In the genomic region with DNA sequence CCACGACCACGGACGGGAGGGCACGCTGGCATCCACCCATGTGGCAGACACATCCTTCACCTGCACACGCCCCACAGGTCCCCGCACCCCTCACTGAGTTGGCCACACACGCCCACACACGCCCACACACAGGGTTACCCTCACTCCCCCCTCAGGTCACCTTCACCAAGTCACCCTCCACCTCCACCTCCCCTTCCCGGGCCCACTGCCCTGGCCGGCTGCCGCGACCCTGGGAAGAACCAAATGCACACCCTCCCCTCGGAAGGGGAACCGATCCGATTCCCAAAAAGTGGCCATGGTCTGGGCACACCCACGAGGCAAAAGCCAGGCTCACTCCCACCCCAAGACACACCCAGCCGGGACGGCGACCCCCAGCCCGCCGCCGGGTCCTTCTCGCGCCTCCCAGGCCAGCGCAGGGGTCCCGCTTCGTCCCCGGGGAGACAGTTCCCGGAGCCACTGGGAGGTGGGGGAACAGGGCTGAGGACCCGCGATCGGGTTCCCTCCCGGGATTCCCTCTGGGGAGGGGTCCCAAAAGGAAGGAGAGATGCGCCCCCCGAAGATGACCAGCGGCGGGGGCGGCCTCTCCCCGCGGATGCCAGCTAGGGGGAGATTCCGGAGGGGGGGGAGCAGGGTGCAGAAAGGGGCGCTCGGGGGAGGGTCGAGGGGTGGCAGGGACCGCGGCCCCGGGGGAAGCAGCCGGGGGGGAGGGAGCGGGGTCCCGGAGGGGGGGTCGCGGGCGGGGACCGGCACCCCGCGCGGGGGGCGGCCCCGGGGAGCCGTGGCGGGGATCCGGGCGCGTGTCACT, we compare ENCODE assay signal across 1 cellular context.
TF ChIP-seq lines count a peak whose summit lies in the region.

No MANE protein-coding gene starts in this region.

TF ChIP-seq in HEK293, 187 proteins besides CTCF, POLR2A, EP300 and RAD21 (continued from another document):
- TF ChIP-seq, protein P1, sequence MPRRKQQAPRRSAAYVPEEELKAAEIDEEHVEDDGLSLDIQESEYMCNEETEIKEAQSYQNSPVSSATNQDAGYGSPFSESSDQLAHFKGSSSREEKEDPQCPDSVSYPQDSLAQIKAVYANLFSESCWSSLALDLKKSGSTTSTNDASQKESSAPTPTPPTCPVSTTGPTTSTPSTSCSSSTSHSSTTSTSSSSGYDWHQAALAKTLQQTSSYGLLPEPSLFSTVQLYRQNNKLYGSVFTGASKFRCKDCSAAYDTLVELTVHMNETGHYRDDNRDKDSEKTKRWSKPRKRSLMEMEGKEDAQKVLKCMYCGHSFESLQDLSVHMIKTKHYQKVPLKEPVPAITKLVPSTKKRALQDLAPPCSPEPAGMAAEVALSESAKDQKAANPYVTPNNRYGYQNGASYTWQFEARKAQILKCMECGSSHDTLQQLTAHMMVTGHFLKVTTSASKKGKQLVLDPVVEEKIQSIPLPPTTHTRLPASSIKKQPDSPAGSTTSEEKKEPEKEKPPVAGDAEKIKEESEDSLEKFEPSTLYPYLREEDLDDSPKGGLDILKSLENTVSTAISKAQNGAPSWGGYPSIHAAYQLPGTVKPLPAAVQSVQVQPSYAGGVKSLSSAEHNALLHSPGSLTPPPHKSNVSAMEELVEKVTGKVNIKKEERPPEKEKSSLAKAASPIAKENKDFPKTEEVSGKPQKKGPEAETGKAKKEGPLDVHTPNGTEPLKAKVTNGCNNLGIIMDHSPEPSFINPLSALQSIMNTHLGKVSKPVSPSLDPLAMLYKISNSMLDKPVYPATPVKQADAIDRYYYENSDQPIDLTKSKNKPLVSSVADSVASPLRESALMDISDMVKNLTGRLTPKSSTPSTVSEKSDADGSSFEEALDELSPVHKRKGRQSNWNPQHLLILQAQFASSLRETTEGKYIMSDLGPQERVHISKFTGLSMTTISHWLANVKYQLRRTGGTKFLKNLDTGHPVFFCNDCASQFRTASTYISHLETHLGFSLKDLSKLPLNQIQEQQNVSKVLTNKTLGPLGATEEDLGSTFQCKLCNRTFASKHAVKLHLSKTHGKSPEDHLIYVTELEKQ (tag by site-specific recombination; IDR thresholded peaks at IDR 0.05; ENCODE audit: borderline replicate concordance) = no peak
- TF ChIP-seq KLF1 (tag by site-specific recombination; IDR thresholded peaks at IDR 0.05) (peak; percentile 98), BCL11B (tag by site-specific recombination; IDR thresholded peaks at IDR 0.05; ENCODE audit: low read depth) (peak; percentile 83; the same call in 1 of the 2 replicates), ZNF223 (tag by site-specific recombination; IDR thresholded peaks at IDR 0.05) (peak; percentile 10; the same call in 1 of the 2 replicates), ZXDB (tag by site-specific recombination; IDR thresholded peaks at IDR 0.05) (no peak), ZNF140 (tag by site-specific recombination; IDR thresholded peaks at IDR 0.05) (no peak), KLF9 (tag by site-specific recombination; IDR thresholded peaks at IDR 0.05; ENCODE audit: low read depth) (peak; percentile 96), PRDM1 (tag by site-specific recombination; IDR thresholded peaks at IDR 0.05) (no peak), ZNF211 (tag by site-specific recombination; IDR thresholded peaks at IDR 0.05; ENCODE audit: low read depth) (no peak), ZNF785 (tag by site-specific recombination; IDR thresholded peaks at IDR 0.05) (no peak), ZNF214 (tag by site-specific recombination; IDR thresholded peaks at IDR 0.05; ENCODE audit: borderline replicate concordance) (no peak), ZBTB8A (tag by site-specific recombination; IDR thresholded peaks at IDR 0.05) (peak; percentile 39; the same call in 1 of the 2 replicates), SCRT2 (tag by site-specific recombination; IDR thresholded peaks at IDR 0.05) (no peak), ZNF404 (tag by site-specific recombination; IDR thresholded peaks at IDR 0.05) (no peak), SCRT1 (tag by site-specific recombination; IDR thresholded peaks at IDR 0.05; ENCODE audit: borderline replicate concordance) (no peak), GLIS1 (tag by site-specific recombination; IDR thresholded peaks at IDR 0.05) (peak; percentile 34; the same call in 1 of the 2 replicates), ZNF560 (tag by site-specific recombination; IDR thresholded peaks at IDR 0.05; ENCODE audit: borderline replicate concordance) (no peak), KLF8 (tag by site-specific recombination; IDR thresholded peaks at IDR 0.05) (peak; percentile 44; the same call in 1 of the 2 replicates), ZBTB48 (tag by site-specific recombination; IDR thresholded peaks at IDR 0.05) (0 out of 2 replicates have a peak, but pooled peaks have one; percentile 37), ZNF24 (tag by site-specific recombination; IDR thresholded peaks at IDR 0.05) (no peak), MYNN (tag by site-specific recombination; IDR thresholded peaks at IDR 0.05; ENCODE audit: borderline replicate concordance) (no peak), ZNF10 (tag by site-specific recombination; IDR thresholded peaks at IDR 0.05) (no peak), ZNF341 (tag by site-specific recombination; IDR thresholded peaks at IDR 0.05; ENCODE audit: low read depth) (no peak), GLI4 (tag by site-specific recombination; IDR thresholded peaks at IDR 0.05) (no peak)
- TF ChIP-seq, protein P2, sequence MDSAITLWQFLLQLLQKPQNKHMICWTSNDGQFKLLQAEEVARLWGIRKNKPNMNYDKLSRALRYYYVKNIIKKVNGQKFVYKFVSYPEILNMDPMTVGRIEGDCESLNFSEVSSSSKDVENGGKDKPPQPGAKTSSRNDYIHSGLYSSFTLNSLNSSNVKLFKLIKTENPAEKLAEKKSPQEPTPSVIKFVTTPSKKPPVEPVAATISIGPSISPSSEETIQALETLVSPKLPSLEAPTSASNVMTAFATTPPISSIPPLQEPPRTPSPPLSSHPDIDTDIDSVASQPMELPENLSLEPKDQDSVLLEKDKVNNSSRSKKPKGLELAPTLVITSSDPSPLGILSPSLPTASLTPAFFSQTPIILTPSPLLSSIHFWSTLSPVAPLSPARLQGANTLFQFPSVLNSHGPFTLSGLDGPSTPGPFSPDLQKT (IDR thresholded peaks at IDR 0.05; ENCODE audit: borderline replicate concordance, low read depth, low read length) = no peak
- TF ChIP-seq, protein P3, sequence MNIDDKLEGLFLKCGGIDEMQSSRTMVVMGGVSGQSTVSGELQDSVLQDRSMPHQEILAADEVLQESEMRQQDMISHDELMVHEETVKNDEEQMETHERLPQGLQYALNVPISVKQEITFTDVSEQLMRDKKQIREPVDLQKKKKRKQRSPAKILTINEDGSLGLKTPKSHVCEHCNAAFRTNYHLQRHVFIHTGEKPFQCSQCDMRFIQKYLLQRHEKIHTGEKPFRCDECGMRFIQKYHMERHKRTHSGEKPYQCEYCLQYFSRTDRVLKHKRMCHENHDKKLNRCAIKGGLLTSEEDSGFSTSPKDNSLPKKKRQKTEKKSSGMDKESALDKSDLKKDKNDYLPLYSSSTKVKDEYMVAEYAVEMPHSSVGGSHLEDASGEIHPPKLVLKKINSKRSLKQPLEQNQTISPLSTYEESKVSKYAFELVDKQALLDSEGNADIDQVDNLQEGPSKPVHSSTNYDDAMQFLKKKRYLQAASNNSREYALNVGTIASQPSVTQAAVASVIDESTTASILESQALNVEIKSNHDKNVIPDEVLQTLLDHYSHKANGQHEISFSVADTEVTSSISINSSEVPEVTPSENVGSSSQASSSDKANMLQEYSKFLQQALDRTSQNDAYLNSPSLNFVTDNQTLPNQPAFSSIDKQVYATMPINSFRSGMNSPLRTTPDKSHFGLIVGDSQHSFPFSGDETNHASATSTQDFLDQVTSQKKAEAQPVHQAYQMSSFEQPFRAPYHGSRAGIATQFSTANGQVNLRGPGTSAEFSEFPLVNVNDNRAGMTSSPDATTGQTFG (tag by site-specific recombination; IDR thresholded peaks at IDR 0.05; ENCODE audit: borderline replicate concordance) = no peak
- TF ChIP-seq, protein P4, sequence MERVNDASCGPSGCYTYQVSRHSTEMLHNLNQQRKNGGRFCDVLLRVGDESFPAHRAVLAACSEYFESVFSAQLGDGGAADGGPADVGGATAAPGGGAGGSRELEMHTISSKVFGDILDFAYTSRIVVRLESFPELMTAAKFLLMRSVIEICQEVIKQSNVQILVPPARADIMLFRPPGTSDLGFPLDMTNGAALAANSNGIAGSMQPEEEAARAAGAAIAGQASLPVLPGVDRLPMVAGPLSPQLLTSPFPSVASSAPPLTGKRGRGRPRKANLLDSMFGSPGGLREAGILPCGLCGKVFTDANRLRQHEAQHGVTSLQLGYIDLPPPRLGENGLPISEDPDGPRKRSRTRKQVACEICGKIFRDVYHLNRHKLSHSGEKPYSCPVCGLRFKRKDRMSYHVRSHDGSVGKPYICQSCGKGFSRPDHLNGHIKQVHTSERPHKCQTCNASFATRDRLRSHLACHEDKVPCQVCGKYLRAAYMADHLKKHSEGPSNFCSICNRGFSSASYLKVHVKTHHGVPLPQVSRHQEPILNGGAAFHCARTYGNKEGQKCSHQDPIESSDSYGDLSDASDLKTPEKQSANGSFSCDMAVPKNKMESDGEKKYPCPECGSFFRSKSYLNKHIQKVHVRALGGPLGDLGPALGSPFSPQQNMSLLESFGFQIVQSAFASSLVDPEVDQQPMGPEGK (tag by site-specific recombination; IDR thresholded peaks at IDR 0.05) = peak; percentile 80
- TF ChIP-seq, protein P5, sequence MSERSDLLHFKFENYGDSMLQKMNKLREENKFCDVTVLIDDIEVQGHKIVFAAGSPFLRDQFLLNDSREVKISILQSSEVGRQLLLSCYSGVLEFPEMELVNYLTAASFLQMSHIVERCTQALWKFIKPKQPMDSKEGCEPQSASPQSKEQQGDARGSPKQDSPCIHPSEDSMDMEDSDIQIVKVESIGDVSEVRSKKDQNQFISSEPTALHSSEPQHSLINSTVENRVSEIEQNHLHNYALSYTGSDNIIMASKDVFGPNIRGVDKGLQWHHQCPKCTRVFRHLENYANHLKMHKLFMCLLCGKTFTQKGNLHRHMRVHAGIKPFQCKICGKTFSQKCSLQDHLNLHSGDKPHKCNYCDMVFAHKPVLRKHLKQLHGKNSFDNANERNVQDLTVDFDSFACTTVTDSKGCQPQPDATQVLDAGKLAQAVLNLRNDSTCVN (tag by site-specific recombination; optimal IDR thresholded peaks at IDR 0.05) = peak; percentile 31
- TF ChIP-seq, protein P6, sequence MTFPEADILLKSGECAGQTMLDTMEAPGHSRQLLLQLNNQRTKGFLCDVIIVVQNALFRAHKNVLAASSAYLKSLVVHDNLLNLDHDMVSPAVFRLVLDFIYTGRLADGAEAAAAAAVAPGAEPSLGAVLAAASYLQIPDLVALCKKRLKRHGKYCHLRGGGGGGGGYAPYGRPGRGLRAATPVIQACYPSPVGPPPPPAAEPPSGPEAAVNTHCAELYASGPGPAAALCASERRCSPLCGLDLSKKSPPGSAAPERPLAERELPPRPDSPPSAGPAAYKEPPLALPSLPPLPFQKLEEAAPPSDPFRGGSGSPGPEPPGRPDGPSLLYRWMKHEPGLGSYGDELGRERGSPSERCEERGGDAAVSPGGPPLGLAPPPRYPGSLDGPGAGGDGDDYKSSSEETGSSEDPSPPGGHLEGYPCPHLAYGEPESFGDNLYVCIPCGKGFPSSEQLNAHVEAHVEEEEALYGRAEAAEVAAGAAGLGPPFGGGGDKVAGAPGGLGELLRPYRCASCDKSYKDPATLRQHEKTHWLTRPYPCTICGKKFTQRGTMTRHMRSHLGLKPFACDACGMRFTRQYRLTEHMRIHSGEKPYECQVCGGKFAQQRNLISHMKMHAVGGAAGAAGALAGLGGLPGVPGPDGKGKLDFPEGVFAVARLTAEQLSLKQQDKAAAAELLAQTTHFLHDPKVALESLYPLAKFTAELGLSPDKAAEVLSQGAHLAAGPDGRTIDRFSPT (tag by site-specific recombination; IDR thresholded peaks at IDR 0.05) = peak; percentile 85
- TF ChIP-seq, protein P7, sequence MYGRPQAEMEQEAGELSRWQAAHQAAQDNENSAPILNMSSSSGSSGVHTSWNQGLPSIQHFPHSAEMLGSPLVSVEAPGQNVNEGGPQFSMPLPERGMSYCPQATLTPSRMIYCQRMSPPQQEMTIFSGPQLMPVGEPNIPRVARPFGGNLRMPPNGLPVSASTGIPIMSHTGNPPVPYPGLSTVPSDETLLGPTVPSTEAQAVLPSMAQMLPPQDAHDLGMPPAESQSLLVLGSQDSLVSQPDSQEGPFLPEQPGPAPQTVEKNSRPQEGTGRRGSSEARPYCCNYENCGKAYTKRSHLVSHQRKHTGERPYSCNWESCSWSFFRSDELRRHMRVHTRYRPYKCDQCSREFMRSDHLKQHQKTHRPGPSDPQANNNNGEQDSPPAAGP (tag by site-specific recombination; IDR thresholded peaks at IDR 0.05) = peak; percentile 78
